ENCODE assay signal across 8 cellular contexts in the genomic region with DNA sequence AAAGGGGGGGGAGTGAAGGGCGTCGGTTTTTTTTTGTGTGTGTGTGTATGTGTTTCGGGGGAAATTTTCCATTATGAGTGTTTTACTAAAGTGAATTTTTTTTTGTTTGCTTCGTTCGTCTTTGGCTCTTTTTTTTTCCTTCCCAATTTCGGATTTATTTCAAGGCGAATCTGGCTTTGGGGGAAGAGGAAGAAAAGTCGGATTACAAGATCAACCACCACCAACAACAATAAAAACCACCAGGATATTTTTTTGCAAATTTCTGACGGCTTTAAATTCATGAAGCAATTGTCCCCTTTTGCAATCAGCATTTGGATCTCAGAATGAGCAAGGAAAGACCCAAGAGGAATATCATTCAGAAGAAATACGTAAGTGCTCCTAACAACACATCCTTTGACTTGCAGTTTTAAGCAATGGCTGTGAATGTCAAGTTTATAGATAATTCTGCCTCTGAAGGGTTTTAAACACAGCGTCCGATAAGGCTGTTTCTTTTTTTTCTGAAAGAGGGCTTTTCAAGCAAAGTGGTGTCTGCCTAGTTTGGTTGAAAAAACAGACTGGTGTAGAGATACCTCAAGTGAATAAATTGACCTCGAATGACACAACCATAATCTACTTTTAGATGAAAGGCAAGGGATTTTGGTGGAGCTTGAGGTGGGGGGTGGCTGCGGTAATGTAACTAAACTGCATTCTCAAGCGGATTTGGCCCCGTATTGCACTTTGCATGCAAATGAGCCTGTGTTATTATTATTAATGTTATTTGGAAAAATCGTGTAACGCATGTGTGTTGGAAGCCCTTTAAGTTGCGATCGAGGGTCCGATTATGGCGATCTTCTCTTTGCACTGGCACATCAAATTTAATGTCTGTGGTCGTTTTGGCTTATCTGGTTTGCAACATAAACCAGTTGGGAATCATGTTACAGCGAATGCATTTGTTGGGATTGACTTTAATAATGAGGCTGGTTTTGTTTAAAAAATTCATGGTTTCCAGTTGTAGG. TPM values are rescaled to one million over a fixed set of nuclear protein-coding genes. Genes with fewer than 3 reads are reported as not detected.
DNase-seq lines count a peak whose midpoint lies in the region; ATAC-seq and TF ChIP-seq lines count a peak whose summit lies in the region.

No MANE protein-coding gene starts in this region.

- H3K9me3 Mint-ChIP-seq in naive B cell = peaks cover 0 to 3% (median 0%) of the 10 kb centered on the region in 7 donors

- ATAC-seq in naive B cell (ENCODE audit: low read depth in 2 of 2) (no peak), GM19397 (IDR thresholded peaks at IDR 0.05; ENCODE audit: unreplicated experiment) (no peak), HG02798 (IDR thresholded peaks at IDR 0.05; ENCODE audit: poor library complexity, unreplicated experiment) (no peak)

- H3K4me1 Mint-ChIP-seq in naive B cell = peaks cover 25 to 49% (median 36%) of the 10 kb centered on the region in 3 donors

- H3K4me3 Mint-ChIP-seq in naive B cell = peak overlapping the region; percentile 99 to 100 (median 100)

- H3K4me3 ChIP-seq in coronary artery = peak overlapping the region; percentile 86

- peak overlapping the region; percentile 79 to 98 for H3K27ac ChIP-seq in coronary artery

- DNase-seq in NCI-H1105 treated with DMSO at 0.1 percent for 48 hours (lab: John Stamatoyannopoulos, UW) = peak; percentile 23
- no peak for DNase-seq in NCI-H1105 (lab: John Stamatoyannopoulos, UW)
- peak; percentile 68 for DNase-seq in RPMI8226
- no peak for DNase-seq in coronary artery (ENCODE audit: low spot score)
- no peak for DNase-seq in naive B cell
- DNase-seq in NCI-H146 treated with DMSO at 0.1 percent for 48 hours (lab: John Stamatoyannopoulos, UW; ENCODE audit: unreplicated experiment) = no peak

- peak overlapping the region; percentile 96 to 99 (median 98) for H3K27ac Mint-ChIP-seq in naive B cell

- TF ChIP-seq CTCF in coronary artery (IDR thresholded peaks at IDR 0.05) = no peak

- H3K27me3 Mint-ChIP-seq in naive B cell = no peaks in the 10 kb centered on the region

- peaks cover 3 to 6% of the 10 kb centered on the region in 2 donors for H3K36me3 Mint-ChIP-seq in naive B cell

RNA-seq across cellular contexts. Expression of a gene that starts 0.6 kb away (rescaled TPM):
- polyA plus RNA-seq in naive B cell (ENCODE audit: low read depth in 6 of 6) = 10 to 100 TPM in 5 of 6 donors, 1 to 10 TPM in 1; 2.7 to 21.9 (median 16.6) TPM

Comparison
In these comparisons a context has a peak if more than half of its experiments do, and no peak if none do; other contexts are left out.
1. DNase-seq: peak in NCI-H1105 treated with DMSO at 0.1 percent for 48 hours (single experiment) and RPMI8226 (single experiment); none in NCI-H1105 (single experiment), coronary artery (single experiment), naive B cell (single experiment) and NCI-H146 treated with DMSO at 0.1 percent for 48 hours (single experiment).